Comparison of ENCODE assay signal across 12 cellular contexts in the genomic region with DNA sequence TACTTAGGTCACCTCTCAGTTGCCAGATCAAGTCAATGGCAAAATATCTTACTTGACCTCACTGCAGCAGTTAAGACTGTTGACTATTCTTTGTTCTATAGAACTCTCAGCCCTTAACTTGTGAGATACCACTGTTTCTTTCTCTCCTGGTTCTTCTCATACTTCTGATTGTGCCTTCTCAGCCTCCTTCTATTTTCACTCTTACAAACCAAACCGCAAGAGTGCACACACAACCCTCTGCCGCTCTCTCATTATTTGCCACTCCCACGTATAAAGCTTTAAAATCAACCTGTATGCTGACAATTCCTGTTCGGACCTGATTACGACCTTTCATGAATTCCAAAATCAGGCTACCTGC. TPM values are rescaled to one million over a fixed set of nuclear protein-coding genes. Genes with fewer than 3 reads are reported as not detected.
DNase-seq lines count a peak whose midpoint lies in the region; ATAC-seq, FAIRE-seq and TF ChIP-seq lines count a peak whose summit lies in the region.
"Had no signal": no experiment of that assay in that cellular context is flagged by ENCODE, and none has a peak within 500 bp of the region (broad histone marks: within the 10 kb centered on the region; RNA-seq: fewer than 3 reads in every experiment).

No MANE protein-coding gene starts in this region.

- DNase-seq in natural killer cell treated with Interleukin-12 subunit alpha and Interleukin-12 subunit beta and Interleukin-15 and Interleukin-18, amount 100 ng/mL, for 72 hours (ENCODE audit: low spot score), result no peak
- DNase-seq in natural killer cell (no peak), NCI-H82 treated with DMSO at 0.1 percent for 48 hours (lab: John Stamatoyannopoulos, UW; ENCODE audit: unreplicated experiment) (no peak), GM12891 (ENCODE audit: insufficient read length, low spot score) (no peak), endodermal cell (no peak)
- no peak for DNase-seq in activated naive CD4-positive, alpha-beta T cell treated with anti-CD3 and anti-CD28 coated beads, Interleukin-2, amount 50 U/mL, for 16 hours
- DNase-seq: activated CD4-positive, alpha-beta T cell treated with anti-CD3 and anti-CD28 coated beads for 1 hour; activated naive CD8-positive, alpha-beta T cell treated with anti-CD3 and anti-CD28 coated beads for 36 hours; transverse colon had no signal

- peaks cover 3 to 6% of the 10 kb centered on the region in 2 donors for H3K27me3 Mint-ChIP-seq in natural killer cell treated with Interleukin-12 subunit alpha and Interleukin-12 subunit beta and Interleukin-15 and Interleukin-18, amount 100 ng/mL, for 72 hours
- H3K27me3 Mint-ChIP-seq in natural killer cell (ENCODE audit: low read depth in 2 of 2), result peaks cover 7% of the 10 kb centered on the region in 2 donors
- H3K27me3 Mint-ChIP-seq in endodermal cell (ENCODE audit: insufficient read depth), result no peaks in the 10 kb centered on the region

- TF ChIP-seq POLR2A in GM12891 (IDR thresholded peaks at IDR 0.05; ENCODE audit: low read depth, low read length), result no peak

- peaks cover 21 to 23% of the 10 kb centered on the region in 2 donors for H3K4me1 Mint-ChIP-seq in natural killer cell treated with Interleukin-12 subunit alpha and Interleukin-12 subunit beta and Interleukin-15 and Interleukin-18, amount 100 ng/mL, for 72 hours (ENCODE audit: low read depth in 2 of 2)
- H3K4me1 Mint-ChIP-seq in natural killer cell (peaks cover 19 to 20% of the 10 kb centered on the region in 2 donors), endodermal cell (peaks cover 6% of the 10 kb centered on the region)

- 97 to 100% methylated on average over 5 of the region's 5 CpGs for WGBS in endodermal cell (ENCODE audit: insufficient coverage in 1 of 2, insufficient read length in 1 of 2), 2 experiments

- no peak overlapping the region for H3K4me3 ChIP-seq in endodermal cell (ENCODE audit: low read length)
- H3K4me3 ChIP-seq: transverse colon had no signal

- no peak for TF ChIP-seq CTCF in natural killer cell (IDR thresholded peaks at IDR 0.05)
- no peak for TF ChIP-seq CTCF in endodermal cell (conservative IDR thresholded peaks at IDR 0.05)

- peak overlapping the region; percentile 7 for H3K4me3 Mint-ChIP-seq in natural killer cell treated with Interleukin-12 subunit alpha and Interleukin-12 subunit beta and Interleukin-15 and Interleukin-18, amount 100 ng/mL, for 72 hours
- H3K4me3 Mint-ChIP-seq in natural killer cell, result no peak overlapping the region
- H3K4me3 Mint-ChIP-seq in endodermal cell, result no peak overlapping the region
- H3K4me3 Mint-ChIP-seq: activated naive CD8-positive, alpha-beta T cell treated with anti-CD3 and anti-CD28 coated beads for 36 hours had no signal

- no peaks in the 10 kb centered on the region for H3K36me3 Mint-ChIP-seq in natural killer cell treated with Interleukin-12 subunit alpha and Interleukin-12 subunit beta and Interleukin-15 and Interleukin-18, amount 100 ng/mL, for 72 hours
- H3K36me3 Mint-ChIP-seq in natural killer cell (no peaks in the 10 kb centered on the region), endodermal cell (ENCODE audit: low read depth) (peaks cover 21% of the 10 kb centered on the region)

- no peak for FAIRE-seq in GM12891 (lab: Jason Lieb, UNC)

- H3K27ac ChIP-seq in endodermal cell (ENCODE audit: low read depth, low read length), result no peak overlapping the region
- H3K27ac ChIP-seq: neutrophil, transverse colon had no signal

- no peaks in the 10 kb centered on the region for H3K4me1 ChIP-seq in endodermal cell (ENCODE audit: control insufficient read depth, insufficient read depth, low read length)

- no peak overlapping the region for H3K27ac Mint-ChIP-seq in natural killer cell treated with Interleukin-12 subunit alpha and Interleukin-12 subunit beta and Interleukin-15 and Interleukin-18, amount 100 ng/mL, for 72 hours
- H3K27ac Mint-ChIP-seq in natural killer cell (no peak overlapping the region), endodermal cell (no peak overlapping the region)
- H3K27ac Mint-ChIP-seq: activated naive CD8-positive, alpha-beta T cell treated with anti-CD3 and anti-CD28 coated beads for 36 hours had no signal

- H3K9me3 Mint-ChIP-seq in natural killer cell treated with Interleukin-12 subunit alpha and Interleukin-12 subunit beta and Interleukin-15 and Interleukin-18, amount 100 ng/mL, for 72 hours, result no peaks in the 10 kb centered on the region
- H3K9me3 Mint-ChIP-seq in natural killer cell (no peaks in the 10 kb centered on the region), endodermal cell (no peaks in the 10 kb centered on the region)
- H3K9me3 Mint-ChIP-seq: activated naive CD8-positive, alpha-beta T cell treated with anti-CD3 and anti-CD28 coated beads for 36 hours had no signal

- intact Hi-C loops in natural killer cell (cut with micrococcal nuclease), result no loop called here

- peaks cover 13% of the 10 kb centered on the region for H3K36me3 ChIP-seq in endodermal cell (ENCODE audit: control insufficient read depth, insufficient read depth, low read length)
- H3K36me3 ChIP-seq: transverse colon had no signal

- no peaks in the 10 kb centered on the region for H3K9me3 ChIP-seq in endodermal cell (ENCODE audit: control insufficient read depth, low read length)
- H3K9me3 ChIP-seq: neutrophil, transverse colon had no signal

- no peak overlapping the region for H3K9ac ChIP-seq in endodermal cell (ENCODE audit: extremely low read depth, low read length, poor library complexity, severe bottlenecking)

- no peaks in the 10 kb centered on the region for H3K27me3 ChIP-seq in endodermal cell (ENCODE audit: control insufficient read depth, insufficient read depth, low read length, poor library complexity, severe bottlenecking)

- no peak for ATAC-seq in natural killer cell treated with Interleukin-12 subunit alpha and Interleukin-12 subunit beta and Interleukin-15 and Interleukin-18, amount 100 ng/mL, for 72 hours
- no peak for ATAC-seq in natural killer cell
- peak; percentile 22 for ATAC-seq in HG02610 (IDR thresholded peaks at IDR 0.05; ENCODE audit: unreplicated experiment)
- peak; percentile 25 for ATAC-seq in HG03457 (IDR thresholded peaks at IDR 0.05; ENCODE audit: unreplicated experiment)

TF ChIP-seq in GM12891, 5 proteins besides CTCF, POLR2A, EP300 and RAD21:
- TF ChIP-seq SPI1 (IDR thresholded peaks at IDR 0.05; ENCODE audit: low read depth, low read length) (no peak), PAX5 (IDR thresholded peaks at IDR 0.05; ENCODE audit: insufficient read depth, low read length, severe bottlenecking) (no peak), TAF1 (IDR thresholded peaks at IDR 0.05; ENCODE audit: low read depth, low read length) (no peak), POLR2AphosphoS5 (IDR thresholded peaks at IDR 0.05; ENCODE audit: low read depth, low read length) (no peak), POU2F2 (IDR thresholded peaks at IDR 0.05; ENCODE audit: low read depth, low read length) (no peak; the same call in 1 of the 2 replicates)

RNA-seq across cellular contexts. Expression of a gene that starts 4.5 kb away (rescaled TPM):
- total RNA-seq in natural killer cell treated with Interleukin-12 subunit alpha and Interleukin-12 subunit beta and Interleukin-15 and Interleukin-18, amount 100 ng/mL, for 72 hours, result 10 to 100 TPM; 10.7 to 15.0 TPM
- total RNA-seq in natural killer cell (1 to 10 TPM in 1 of 3 donors, under 1 TPM in 2; 0.30 to 1.1 (median 0.59) TPM), endodermal cell (10 to 100 TPM; 21.0 to 21.2 TPM)
- polyA plus RNA-seq in GM12891 (2012; ENCODE audit: low read depth, missing spikeins), result 5.0 TPM
- 19.1 TPM for polyA plus RNA-seq in endodermal cell (2013, experiment 1 of 2)
- polyA plus RNA-seq in endodermal cell (2013, experiment 2 of 2), result 17.2 TPM

Comparison
In these comparisons a context has a peak if more than half of its experiments do, and no peak if none do; other contexts are left out.
1. RNA of a gene that starts 4.5 kb away (total RNA-seq): 21.0 to 21.2 TPM in endodermal cell and 10.7 to 15.0 TPM in natural killer cell treated with Interleukin-12 subunit alpha and Interleukin-12 subunit beta and Interleukin-15 and Interleukin-18, amount 100 ng/mL, for 72 hours; 0.30 to 1.1 TPM in natural killer cell; every median in the first group is over 4 times any median in the second.
2. ATAC-seq: peak in HG02610 (single experiment) and HG03457 (single experiment); none in natural killer cell treated with Interleukin-12 subunit alpha and Interleukin-12 subunit beta and Interleukin-15 and Interleukin-18, amount 100 ng/mL, for 72 hours (0 of 2) and natural killer cell (0 of 3).